Comparison of ENCODE assay signal across 19 cellular contexts in genomic region chr3:17046623-17047022, GRCh38.
"Had no signal": no experiment of that assay in that cellular context is flagged by ENCODE, and none has a peak within 500 bp of the region (broad histone marks: within the 10 kb centered on the region; RNA-seq: fewer than 3 reads in every experiment).

No MANE protein-coding gene starts in this region.

- H3K9me3 ChIP-seq: pancreas, tibial artery had no signal

- H3K27me3 Mint-ChIP-seq: activated CD4-positive, alpha-beta memory T cell treated with anti-CD3 and anti-CD28 coated beads for 36 hours; activated naive CD4-positive, alpha-beta T cell treated with anti-CD3 and anti-CD28 coated beads, Interleukin-2, amount 50 U/mL, for 24 hours; dendritic cell treated with granulocyte-macrophage colony-stimulating factor and Interleukin-4, amounts not matched to agents 40 ng/mL and 50 ng/mL, for 4 days; stimulated activated naive CD8-positive, alpha-beta T cell treated with anti-CD3 and anti-CD28 coated beads, Interleukin-15, amount 100 ng/mL, for 72 hours had no signal

- H3K9me3 Mint-ChIP-seq: dendritic cell treated with granulocyte-macrophage colony-stimulating factor and Interleukin-4, amounts not matched to agents 40 ng/mL and 50 ng/mL, for 4 days had no signal

- H3K36me3 ChIP-seq: pancreas had no signal

- ATAC-seq: body of pancreas; foreskin keratinocyte; left cardiac atrium; pancreas; right cardiac atrium; stimulated activated naive CD8-positive, alpha-beta T cell treated with anti-CD3 and anti-CD28 coated beads, Interleukin-15, amount 100 ng/mL, for 72 hours had no signal

- H3K27me3 ChIP-seq: body of pancreas, foreskin keratinocyte, pancreas, tibial artery had no signal

- H3K4me3 ChIP-seq: body of pancreas, pancreas, tibial artery had no signal

- DNase-seq: activated CD4-positive, alpha-beta memory T cell treated with anti-CD3 and anti-CD28 coated beads for 36 hours; activated CD4-positive, alpha-beta T cell treated with anti-CD3 and anti-CD28 coated beads for 48 hours; activated gamma-delta T cell; anterior cingulate cortex; body of pancreas; effector CD8-positive, alpha-beta T cell; foreskin keratinocyte; hypothalamus; islet precursor cell; left cardiac atrium; mesenchymal stem cell; pancreas; right cardiac atrium; stimulated activated CD4-positive, alpha-beta T cell treated with anti-CD3 and anti-CD28 coated beads, Interleukin-4, amount 100 ng/mL, for 24 hours; stimulated activated naive CD8-positive, alpha-beta T cell treated with anti-CD3 and anti-CD28 coated beads, Interleukin-15, amount 100 ng/mL, for 72 hours; tibial artery had no signal

- H3K27ac Mint-ChIP-seq: activated CD4-positive, alpha-beta memory T cell treated with anti-CD3 and anti-CD28 coated beads for 36 hours; activated naive CD4-positive, alpha-beta T cell treated with anti-CD3 and anti-CD28 coated beads, Interleukin-2, amount 50 U/mL, for 24 hours; dendritic cell treated with granulocyte-macrophage colony-stimulating factor and Interleukin-4, amounts not matched to agents 40 ng/mL and 50 ng/mL, for 4 days; nephron; stimulated activated naive CD8-positive, alpha-beta T cell treated with anti-CD3 and anti-CD28 coated beads, Interleukin-15, amount 100 ng/mL, for 72 hours had no signal

- H3K4me1 ChIP-seq: body of pancreas, foreskin keratinocyte, pancreas, tibial artery had no signal

- H3K4me3 Mint-ChIP-seq: activated CD4-positive, alpha-beta memory T cell treated with anti-CD3 and anti-CD28 coated beads for 36 hours; activated naive CD4-positive, alpha-beta T cell treated with anti-CD3 and anti-CD28 coated beads, Interleukin-2, amount 50 U/mL, for 24 hours; dendritic cell treated with granulocyte-macrophage colony-stimulating factor and Interleukin-4, amounts not matched to agents 40 ng/mL and 50 ng/mL, for 4 days; nephron; stimulated activated naive CD8-positive, alpha-beta T cell treated with anti-CD3 and anti-CD28 coated beads, Interleukin-15, amount 100 ng/mL, for 72 hours had no signal
